1 cellular context compared by ENCODE assay signal in the genomic region with DNA sequence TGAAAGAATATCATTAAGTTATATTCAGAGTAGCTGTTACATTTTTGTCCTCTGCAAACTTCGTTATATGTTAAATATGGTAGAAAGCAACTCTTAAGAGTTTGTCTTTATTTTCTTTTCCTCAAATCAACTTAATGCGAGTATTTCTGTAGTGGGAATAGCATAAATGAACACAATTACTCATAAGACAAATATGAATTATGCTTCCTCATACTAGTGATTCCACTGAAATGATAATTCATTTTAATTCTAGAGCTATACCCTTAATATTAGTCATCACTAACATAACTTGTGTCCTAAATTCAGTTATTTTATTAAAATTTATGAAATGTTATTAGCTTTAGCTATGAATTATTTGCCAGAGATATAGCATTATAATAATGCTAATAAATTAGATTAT.
TF ChIP-seq lines count a peak whose summit lies in the region.

No MANE protein-coding gene starts in this region.

TF ChIP-seq in HCT116, 20 proteins besides CTCF, POLR2A, EP300 and RAD21 (continued from another document):
- TF ChIP-seq, protein P1, sequence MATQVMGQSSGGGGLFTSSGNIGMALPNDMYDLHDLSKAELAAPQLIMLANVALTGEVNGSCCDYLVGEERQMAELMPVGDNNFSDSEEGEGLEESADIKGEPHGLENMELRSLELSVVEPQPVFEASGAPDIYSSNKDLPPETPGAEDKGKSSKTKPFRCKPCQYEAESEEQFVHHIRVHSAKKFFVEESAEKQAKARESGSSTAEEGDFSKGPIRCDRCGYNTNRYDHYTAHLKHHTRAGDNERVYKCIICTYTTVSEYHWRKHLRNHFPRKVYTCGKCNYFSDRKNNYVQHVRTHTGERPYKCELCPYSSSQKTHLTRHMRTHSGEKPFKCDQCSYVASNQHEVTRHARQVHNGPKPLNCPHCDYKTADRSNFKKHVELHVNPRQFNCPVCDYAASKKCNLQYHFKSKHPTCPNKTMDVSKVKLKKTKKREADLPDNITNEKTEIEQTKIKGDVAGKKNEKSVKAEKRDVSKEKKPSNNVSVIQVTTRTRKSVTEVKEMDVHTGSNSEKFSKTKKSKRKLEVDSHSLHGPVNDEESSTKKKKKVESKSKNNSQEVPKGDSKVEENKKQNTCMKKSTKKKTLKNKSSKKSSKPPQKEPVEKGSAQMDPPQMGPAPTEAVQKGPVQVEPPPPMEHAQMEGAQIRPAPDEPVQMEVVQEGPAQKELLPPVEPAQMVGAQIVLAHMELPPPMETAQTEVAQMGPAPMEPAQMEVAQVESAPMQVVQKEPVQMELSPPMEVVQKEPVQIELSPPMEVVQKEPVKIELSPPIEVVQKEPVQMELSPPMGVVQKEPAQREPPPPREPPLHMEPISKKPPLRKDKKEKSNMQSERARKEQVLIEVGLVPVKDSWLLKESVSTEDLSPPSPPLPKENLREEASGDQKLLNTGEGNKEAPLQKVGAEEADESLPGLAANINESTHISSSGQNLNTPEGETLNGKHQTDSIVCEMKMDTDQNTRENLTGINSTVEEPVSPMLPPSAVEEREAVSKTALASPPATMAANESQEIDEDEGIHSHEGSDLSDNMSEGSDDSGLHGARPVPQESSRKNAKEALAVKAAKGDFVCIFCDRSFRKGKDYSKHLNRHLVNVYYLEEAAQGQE (IDR thresholded peaks at IDR 0.05; ENCODE audit: low read depth) = no peak
